In the genomic region with DNA sequence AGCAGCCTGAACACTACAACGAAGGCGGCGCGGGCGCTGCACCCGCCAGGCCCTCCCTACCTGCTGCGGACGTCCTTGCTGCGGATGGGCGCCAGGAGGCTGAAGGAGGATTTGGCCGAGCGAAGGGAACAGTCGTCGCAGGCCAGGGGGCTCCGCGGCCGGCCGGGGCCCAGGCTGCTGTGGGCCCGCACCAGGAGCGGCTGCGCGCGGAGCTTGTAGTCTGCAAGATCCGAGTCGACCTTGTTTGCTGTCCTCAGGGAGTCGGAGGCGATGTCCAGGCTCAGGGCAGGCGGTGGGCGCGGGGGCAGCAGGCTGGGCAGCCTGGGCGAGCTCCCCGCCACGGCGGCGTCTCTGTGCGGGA, we compare ENCODE assay signal across 6 cellular contexts. TPM values are rescaled to one million over a fixed set of nuclear protein-coding genes. Genes with fewer than 3 reads are reported as not detected.
DNase-seq lines count a peak whose midpoint lies in the region; ATAC-seq and TF ChIP-seq lines count a peak whose summit lies in the region.

No MANE protein-coding gene starts in this region.

- DNase-seq in GM03348 (ENCODE audit: low spot score) (peak; percentile 45), IMR-90 (peak; percentile 7), smooth muscle cell (lab: John Stamatoyannopoulos, UW; ENCODE audit: unreplicated experiment) (no peak)
- no peak for DNase-seq in effector CD8-positive, alpha-beta T cell (lab: John Stamatoyannopoulos, UW)

- H3K9me3 ChIP-seq in IMR-90 (ENCODE audit: control insufficient read depth, insufficient read depth, low read length) (no peaks in the 10 kb centered on the region), esophagus (ENCODE audit: control insufficient read depth in 2 of 2, insufficient read depth in 1 of 2, low read depth in 1 of 2, low read length in 1 of 2) (no peaks in the 10 kb centered on the region), smooth muscle cell (replicated peaks; ENCODE audit: low read depth) (no peaks in the 10 kb centered on the region)

- H2BK120ac ChIP-seq in IMR-90 (ENCODE audit: low read depth, low read length) = no peak overlapping the region

- H3K79me1 ChIP-seq in IMR-90 (ENCODE audit: low read depth in 1 of 2, low read length in 2 of 2) = peaks cover 6 to 69% of the 10 kb centered on the region in 2 experiments

- H3K27me3 ChIP-seq in IMR-90 (ENCODE audit: control insufficient read depth, insufficient read depth, low read length) (no peaks in the 10 kb centered on the region), esophagus (ENCODE audit: control insufficient read depth in 1 of 2, insufficient read depth in 2 of 2, low read length in 2 of 2) (no peaks in the 10 kb centered on the region), smooth muscle cell (ENCODE audit: low read depth) (no peaks in the 10 kb centered on the region)

- peak overlapping the region; percentile 66; the same call in 1 of the 2 replicates for H3K14ac ChIP-seq in IMR-90 (replicated peaks; ENCODE audit: low read depth, low read length)

- POLR2A ChIA-PET in IMR-90 (lab: Charles Lee; ENCODE audit: unreplicated experiment) = no interaction called here

- H3K4me1 ChIP-seq in IMR-90 (ENCODE audit: control insufficient read depth, insufficient read depth, low read length) (peaks cover 7% of the 10 kb centered on the region), esophagus (ENCODE audit: control insufficient read depth in 2 of 2, insufficient read depth in 2 of 2, low read length in 1 of 2) (peaks cover 0 to 17% of the 10 kb centered on the region in 2 donors), smooth muscle cell (ENCODE audit: low read depth) (peaks cover 7% of the 10 kb centered on the region)

- dilution Hi-C loops in IMR-90 (cut with HindIII; ENCODE audit: low sequenced_read_pairs, unreplicated experiment) = no loop called here

- intact Hi-C loops in IMR-90 (cut with micrococcal nuclease) = loop anchor here (2.0 kb wide), 1 partner anchor 44 kb away; a partner anchor contains a TSS

- TF ChIP-seq POLR2A in IMR-90 (IDR thresholded peaks at IDR 0.05; ENCODE audit: low read depth, low read length) = no peak

- 5% methylated on average over 20 of the region's 36 CpGs; no CpG with 5 or more reads in 1 of the 2 experiments for WGBS in IMR-90 (ENCODE audit: extremely low coverage in 2 of 2, insufficient read length in 1 of 2), 2 experiments
- 1 to 2% methylated on average over 28 to 36 of the region's 36 CpGs for WGBS in esophagus, 2 donors
- WGBS in smooth muscle cell (ENCODE audit: low lambda C conversion rate) = 1% methylated on average over 35 of the region's 36 CpGs

- H4K8ac ChIP-seq in IMR-90 (ENCODE audit: low read depth in 2 of 2, low read length in 2 of 2) = no peak overlapping the region; a peak in 1 of 4 replicates

- ATAC-seq in IMR-90 (ENCODE audit: low read depth) (peak; percentile 15), HG03280 (IDR thresholded peaks at IDR 0.05; ENCODE audit: unreplicated experiment) (no peak)

- peak overlapping the region; percentile 55; the same call in 1 of the 2 replicates for H3K4ac ChIP-seq in IMR-90 (ENCODE audit: low read depth, low read length)

- peak overlapping the region; percentile 92 for H3K23ac ChIP-seq in IMR-90 (ENCODE audit: low read depth, low read length)

- peaks cover 40% of the 10 kb centered on the region for H3K79me2 ChIP-seq in smooth muscle cell (ENCODE audit: low read depth)

- peak overlapping the region; percentile 13; the same call in 1 of the 2 replicates for H3K56ac ChIP-seq in IMR-90 (ENCODE audit: extremely low read depth, insufficient read depth, low read length)

- H3K36me3 ChIP-seq in IMR-90 (ENCODE audit: control insufficient read depth, insufficient read depth, low read length) (peaks cover 46% of the 10 kb centered on the region), esophagus (ENCODE audit: control insufficient read depth in 2 of 2, insufficient read depth in 2 of 2, low read length in 1 of 2) (peaks cover 19 to 37% of the 10 kb centered on the region in 2 donors), smooth muscle cell (ENCODE audit: low read depth) (no peaks in the 10 kb centered on the region)

- no TSS peak for BruUV-seq in IMR-90 (replicated peaks; lab: Mats Ljungman, UMichigan)

- CTCF ChIA-PET in IMR-90 (lab: Yijun Ruan, JAX) = interaction anchor here (1.1 kb wide), 1 partner anchor 37 kb away, joined by 3 read pairs; no protein-coding TSS in a partner anchor

- H3K4me3 ChIP-seq in IMR-90 (ENCODE audit: insufficient read depth, low read depth, low read length) (peak overlapping the region; percentile 90), esophagus (ENCODE audit: low read depth in 1 of 2, low read length in 2 of 2) (peak overlapping the region; percentile 76 to 91), smooth muscle cell (peak overlapping the region; percentile 96)

- TF ChIP-seq CTCF in IMR-90 (conservative IDR thresholded peaks at IDR 0.05; ENCODE audit: low read depth, low read length) = no peak
- no peak for TF ChIP-seq CTCF in smooth muscle cell (IDR thresholded peaks at IDR 0.05; ENCODE audit: borderline replicate concordance, insufficient read depth, poor library complexity, severe bottlenecking)

- peak overlapping the region; percentile 99 for H2AK9ac ChIP-seq in IMR-90 (replicated peaks; ENCODE audit: low read depth, low read length, poor library complexity)

- peak overlapping the region; percentile 87 for H3K4me2 ChIP-seq in IMR-90 (ENCODE audit: low read depth, low read length)
- peak overlapping the region; percentile 100 for H3K4me2 ChIP-seq in smooth muscle cell

- H2AFZ ChIP-seq in IMR-90 (replicated peaks; ENCODE audit: low read length, poor library complexity) = peak overlapping the region; percentile 93
- H2AFZ ChIP-seq in smooth muscle cell (ENCODE audit: low read depth) = no peak overlapping the region

- no peak overlapping the region for H2BK5ac ChIP-seq in IMR-90 (ENCODE audit: low read depth, low read length, poor library complexity, severe bottlenecking)

- TF ChIP-seq RAD21 in IMR-90 (IDR thresholded peaks at IDR 0.05; ENCODE audit: low read length) = no peak

- peaks cover 8% of the 10 kb centered on the region; the same call in 1 of the 2 replicates for H3K9me1 ChIP-seq in IMR-90 (ENCODE audit: insufficient read depth, low read length)

- H3F3A ChIP-seq in smooth muscle cell (ENCODE audit: low read depth) = peaks cover 26% of the 10 kb centered on the region

- H4K5ac ChIP-seq in IMR-90 (ENCODE audit: low read depth, low read length) = no peak overlapping the region

- peak overlapping the region; percentile 66 for H2AK5ac ChIP-seq in IMR-90 (ENCODE audit: low read depth, low read length)

- peak overlapping the region; percentile 21; the same call in 1 of the 2 replicates for H4K91ac ChIP-seq in IMR-90 (ENCODE audit: insufficient read depth, low read depth, low read length)

- H2BK15ac ChIP-seq in IMR-90 (ENCODE audit: low read depth, low read length) = no peak overlapping the region

- H2BK20ac ChIP-seq in IMR-90 (ENCODE audit: low read depth, low read length) = no peak overlapping the region

- H3K27ac ChIP-seq in IMR-90 (ENCODE audit: insufficient read depth, low read length) (peak overlapping the region; percentile 73), esophagus (ENCODE audit: low read depth in 2 of 2, low read length in 1 of 2) (peak overlapping the region in 1 of 2 donors; percentile 42), smooth muscle cell (ENCODE audit: low read depth) (no peak overlapping the region)

- H3K9ac ChIP-seq in IMR-90 (ENCODE audit: low read depth, low read length) (peak overlapping the region; percentile 89), smooth muscle cell (ENCODE audit: low read depth) (peak overlapping the region; percentile 90)

- in situ Hi-C loops in IMR-90 (cut with MboI; ENCODE audit: low sequenced_read_pairs) = no loop called here

- no peak overlapping the region for H3K18ac ChIP-seq in IMR-90 (ENCODE audit: low read depth, low read length)

- H4K20me1 ChIP-seq in IMR-90 (ENCODE audit: insufficient read depth, low read length) = peaks cover 69% of the 10 kb centered on the region
- H4K20me1 ChIP-seq in smooth muscle cell (ENCODE audit: low read depth) = peaks cover 92% of the 10 kb centered on the region

TF ChIP-seq in IMR-90, 13 proteins besides CTCF, POLR2A, EP300 and RAD21:
- no peak for TF ChIP-seq RCOR1 (IDR thresholded peaks at IDR 0.05; ENCODE audit: insufficient replicate concordance, low read length)

RNA-seq across cellular contexts. Expression of a gene that starts 1.1 kb away (rescaled TPM):
- 1.6 and 1.9 TPM in 2 replicates for total RNA-seq in IMR-90 (2012; rRNA removed)
- polyA plus RNA-seq in IMR-90 (2012; rRNA removed) = 9.4 and 11.0 TPM in 2 replicates
- 6.8 and 9.8 TPM in 2 replicates for polyA plus RNA-seq in IMR-90 (2012; cell fraction: cytosol; rRNA removed)
- 46.1 and 80.7 TPM in 2 replicates for polyA plus RNA-seq in IMR-90 (2012; cell fraction: nucleus; rRNA removed; ENCODE audit: low replicate concordance)
- 10 to 100 TPM in 1 of 2 donors, 1 to 10 TPM in 1; 6.2 to 10.5 TPM for polyA plus RNA-seq in esophagus
- 2.8 and 6.5 TPM in 2 replicates for total RNA-seq in smooth muscle cell
- polyA plus RNA-seq in smooth muscle cell = 7.7 and 10.9 TPM in 2 replicates

RNA-seq across cellular contexts. Expression of a gene that starts 28.1 kb away (rescaled TPM):
- total RNA-seq in IMR-90 (2012; rRNA removed) (62.6 and 86.7 TPM in 2 replicates), smooth muscle cell (39.1 and 39.8 TPM in 2 replicates)
- polyA plus RNA-seq in IMR-90 (2012; rRNA removed) (95.8 and 102 TPM in 2 replicates), esophagus (10 to 100 TPM; 32.0 to 38.6 TPM), smooth muscle cell (73.0 and 75.7 TPM in 2 replicates)
- 61.2 and 75.2 TPM in 2 replicates for polyA plus RNA-seq in IMR-90 (2012; cell fraction: cytosol; rRNA removed)
- polyA plus RNA-seq in IMR-90 (2012; cell fraction: nucleus; rRNA removed; ENCODE audit: low replicate concordance) = 216 and 222 TPM in 2 replicates

RNA-seq across cellular contexts. Expression of a gene that starts 28.1 kb away (rescaled TPM):
- 14.5 and 17.2 TPM in 2 replicates for total RNA-seq in IMR-90 (2012; rRNA removed)
- 34.9 and 37.3 TPM in 2 replicates for polyA plus RNA-seq in IMR-90 (2012; rRNA removed)
- polyA plus RNA-seq in IMR-90 (2012; cell fraction: cytosol; rRNA removed) = 30.9 and 32.0 TPM in 2 replicates
- polyA plus RNA-seq in IMR-90 (2012; cell fraction: nucleus; rRNA removed; ENCODE audit: low replicate concordance) = 139 and 181 TPM in 2 replicates
- polyA plus RNA-seq in esophagus = 10 to 100 TPM; 20.1 to 24.2 TPM
- total RNA-seq in smooth muscle cell = 28.9 and 47.6 TPM in 2 replicates
- 25.4 and 29.7 TPM in 2 replicates for polyA plus RNA-seq in smooth muscle cell

RNA-seq across cellular contexts. Expression of a gene that starts 38.6 kb away (rescaled TPM):
- total RNA-seq in IMR-90 (2012; rRNA removed) = 2.5 and 3.1 TPM in 2 replicates
- 6.5 and 7.6 TPM in 2 replicates for polyA plus RNA-seq in IMR-90 (2012; rRNA removed)
- polyA plus RNA-seq in IMR-90 (2012; cell fraction: cytosol; rRNA removed) = 3.2 and 3.7 TPM in 2 replicates
- 42.0 and 62.6 TPM in 2 replicates for polyA plus RNA-seq in IMR-90 (2012; cell fraction: nucleus; rRNA removed; ENCODE audit: low replicate concordance)
- polyA plus RNA-seq in esophagus = 1 to 10 TPM; 3.5 to 6.6 TPM
- total RNA-seq in smooth muscle cell = 1.6 and 4.2 TPM in 2 replicates
- polyA plus RNA-seq in smooth muscle cell = 8.1 and 9.0 TPM in 2 replicates

RNA-seq across cellular contexts. Expression of a gene that starts 44.3 kb away (rescaled TPM):
- total RNA-seq in IMR-90 (2012; rRNA removed) (12.2 and 12.8 TPM in 2 replicates), smooth muscle cell (40.2 and 45.7 TPM in 2 replicates)
- polyA plus RNA-seq in IMR-90 (2012; rRNA removed) (42.2 and 48.1 TPM in 2 replicates), esophagus (10 to 100 TPM; 24.3 to 32.9 TPM), smooth muscle cell (56.8 and 72.2 TPM in 2 replicates)
- polyA plus RNA-seq in IMR-90 (2012; cell fraction: cytosol; rRNA removed) = 26.9 and 29.1 TPM in 2 replicates
- polyA plus RNA-seq in IMR-90 (2012; cell fraction: nucleus; rRNA removed; ENCODE audit: low replicate concordance) = 106 and 130 TPM in 2 replicates

Comparison
In these comparisons a context has a peak if more than half of its experiments do, and no peak if none do; other contexts are left out.
1. DNase-seq: peak in GM03348 (single experiment) and IMR-90 (single experiment); none in smooth muscle cell (single experiment) and effector CD8-positive, alpha-beta T cell (single experiment).
2. Peak in every context shown above with its lines, with median percentiles within 50 percentile points of each other: H3K4me3 ChIP-seq.